In the genomic region with DNA sequence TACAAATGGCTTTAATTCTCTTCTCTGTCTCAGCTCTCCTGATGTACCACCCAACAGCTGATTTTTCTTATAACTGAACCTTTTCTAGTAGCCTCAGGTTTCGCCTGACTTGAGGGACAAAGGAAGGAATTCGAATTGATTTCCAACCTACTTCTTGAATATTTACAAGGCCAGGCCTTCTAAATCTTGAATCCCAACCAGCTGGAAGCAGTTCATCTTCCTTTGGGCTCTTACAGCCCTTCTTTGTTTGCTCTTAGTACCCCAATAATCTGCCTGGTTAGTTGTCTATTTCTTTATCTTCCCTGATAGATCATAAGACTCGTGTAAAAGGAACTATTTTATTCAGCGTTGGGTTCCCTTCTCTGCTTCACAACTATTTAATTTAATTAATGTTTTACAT, we compare ENCODE assay signal across 20 cellular contexts.
DNase-seq lines count a peak whose midpoint lies in the region; FAIRE-seq and TF ChIP-seq lines count a peak whose summit lies in the region.
"Had no signal": no experiment of that assay in that cellular context is flagged by ENCODE, and none has a peak within 500 bp of the region (broad histone marks: within the 10 kb centered on the region; RNA-seq: fewer than 3 reads in every experiment).

No MANE protein-coding gene starts in this region.

- H3K4me2 ChIP-seq in hepatocyte, result peak overlapping the region; percentile 22

- no peak for FAIRE-seq in GM12891 (lab: Jason Lieb, UNC)
- FAIRE-seq: D721Med had no signal

- H3K4me1 Mint-ChIP-seq in brain (peaks cover 18% of the 10 kb centered on the region), nephron (peaks cover 33% of the 10 kb centered on the region)

- H3K27me3 ChIP-seq in hepatocyte, result no peaks in the 10 kb centered on the region
- no peaks in the 10 kb centered on the region for H3K27me3 ChIP-seq in transverse colon
- H3K27me3 ChIP-seq: BE2C had no signal

- H3K9me2 ChIP-seq in hepatocyte (replicated peaks; ENCODE audit: insufficient read depth), result no peaks in the 10 kb centered on the region

- no peak for TF ChIP-seq CTCF in brain (conservative IDR thresholded peaks at IDR 0.05)
- TF ChIP-seq CTCF in hepatocyte (IDR thresholded peaks at IDR 0.05; ENCODE audit: poor library complexity), result no peak
- TF ChIP-seq CTCF in nephron (IDR thresholded peaks at IDR 0.05; ENCODE audit: unreplicated experiment in 3 of 3), result no peak
- TF ChIP-seq CTCF in transverse colon (IDR thresholded peaks at IDR 0.05), result no peak

- H3K4me3 Mint-ChIP-seq in brain, result peak overlapping the region in 1 of 5 experiments; percentile 42
- no peak overlapping the region for H3K4me3 Mint-ChIP-seq in nephron
- H3K4me3 Mint-ChIP-seq: CD4-positive, alpha-beta memory T cell; IgD-negative memory B cell had no signal

- no peak for TF ChIP-seq POLR2A in transverse colon (IDR thresholded peaks at IDR 0.05)
- TF ChIP-seq POLR2A in GM12891 (IDR thresholded peaks at IDR 0.05; ENCODE audit: low read depth, low read length), result no peak

- H4K20me1 ChIP-seq in hepatocyte (ENCODE audit: insufficient read depth, poor library complexity, severe bottlenecking), result no peaks in the 10 kb centered on the region

- H3K4me3 ChIP-seq in hepatocyte (no peak overlapping the region), transverse colon (no peak overlapping the region)
- H3K4me3 ChIP-seq: HAP-1 had no signal

- in situ Hi-C loops in transverse colon (cut with MboI; ENCODE audit: low pct_ligation_motif_present in 1 of 4, low pct_unique_long_range_greater_than_20kb in 1 of 4, low sequenced_read_pairs in 3 of 4), result no loop called here

- no peaks in the 10 kb centered on the region for H3K79me2 ChIP-seq in hepatocyte

- H3K36me3 Mint-ChIP-seq in brain (peaks cover 47% of the 10 kb centered on the region), nephron (ENCODE audit: low read depth) (peaks cover 30% of the 10 kb centered on the region)

- H2AFZ ChIP-seq in hepatocyte, result no peak overlapping the region

- H3K27me3 Mint-ChIP-seq in brain, result peaks cover 3% of the 10 kb centered on the region
- H3K27me3 Mint-ChIP-seq in nephron (ENCODE audit: low read depth), result no peaks in the 10 kb centered on the region
- H3K27me3 Mint-ChIP-seq: CD4-positive, alpha-beta memory T cell; IgD-negative memory B cell had no signal

- H3K27ac ChIP-seq in hepatocyte, result peak overlapping the region; percentile 93
- peak overlapping the region in 3 of 4 donors; percentile 16 to 46 (median 32) for H3K27ac ChIP-seq in transverse colon

- intact Hi-C loops in transverse colon (cut with DNase I; ENCODE audit: low total_unique reads), result no loop called here

- H3K27ac Mint-ChIP-seq in brain, result peak overlapping the region; percentile 0 to 97 (median 21)
- peak overlapping the region; percentile 47 to 73 (median 58) for H3K27ac Mint-ChIP-seq in nephron
- H3K27ac Mint-ChIP-seq: CD4-positive, alpha-beta memory T cell; IgD-negative memory B cell had no signal

- H3K9me3 Mint-ChIP-seq in brain (no peaks in the 10 kb centered on the region), nephron (no peaks in the 10 kb centered on the region)
- H3K9me3 Mint-ChIP-seq: CD4-positive, alpha-beta memory T cell; IgD-negative memory B cell had no signal

- no peaks in the 10 kb centered on the region for H3K9me3 ChIP-seq in hepatocyte (ENCODE audit: low read depth)
- no peaks in the 10 kb centered on the region for H3K9me3 ChIP-seq in transverse colon
- H3K9me3 ChIP-seq: BE2C, HAP-1 had no signal

- WGBS in hepatocyte (ENCODE audit: low lambda C conversion rate, missing lambda C conversion rate), result 82% methylated on average over 4 of the region's 4 CpGs
- 83 to 90% methylated on average over 4 of the region's 4 CpGs for WGBS in transverse colon (ENCODE audit: low coverage in 1 of 2), 2 donors

- DNase-seq in hepatocyte (ENCODE audit: low spot score), result no peak
- DNase-seq in transverse colon, result no peak
- DNase-seq in A172 (ENCODE audit: low spot score), result no peak
- DNase-seq in GM12891 (ENCODE audit: insufficient read length, low spot score), result no peak
- no peak for DNase-seq in NCI-H1417 (lab: John Stamatoyannopoulos, UW)
- DNase-seq: BE2C; CD4-positive, alpha-beta memory T cell; DMS79; Kasumi-1; MM.1S; NCI-H1092 treated with DMSO at 0.1 percent for 48 hours; NCI-H1694 treated with DMSO at 0.1 percent for 48 hours; NCI-H446; NCI-H69; SHP77 treated with DMSO at 0.1 percent for 48 hours had no signal

- H3K36me3 ChIP-seq in hepatocyte (replicated peaks; ENCODE audit: insufficient read depth, low read depth) (no peaks in the 10 kb centered on the region), transverse colon (no peaks in the 10 kb centered on the region)

- H3K4me1 ChIP-seq in hepatocyte (ENCODE audit: insufficient read depth) (peaks cover 34% of the 10 kb centered on the region), transverse colon (peaks cover 0 to 61% (median 26%) of the 10 kb centered on the region in 4 donors)
- H3K4me1 ChIP-seq: BE2C had no signal

- TF ChIP-seq EP300 in transverse colon (IDR thresholded peaks at IDR 0.05; ENCODE audit: low read depth), result no peak

TF ChIP-seq in GM12891, 5 proteins besides CTCF, POLR2A, EP300 and RAD21:
- no peak for TF ChIP-seq PAX5 (IDR thresholded peaks at IDR 0.05; ENCODE audit: insufficient read depth, low read length, severe bottlenecking)
- no peak for TF ChIP-seq TAF1 (IDR thresholded peaks at IDR 0.05; ENCODE audit: low read depth, low read length)
- TF ChIP-seq SPI1 (IDR thresholded peaks at IDR 0.05; ENCODE audit: low read depth, low read length), result no peak
- no peak for TF ChIP-seq POU2F2 (IDR thresholded peaks at IDR 0.05; ENCODE audit: low read depth, low read length)
- TF ChIP-seq POLR2AphosphoS5 (IDR thresholded peaks at IDR 0.05; ENCODE audit: low read depth, low read length), result no peak
